Comparison of ENCODE assay signal across 15 cellular contexts in the genomic region with DNA sequence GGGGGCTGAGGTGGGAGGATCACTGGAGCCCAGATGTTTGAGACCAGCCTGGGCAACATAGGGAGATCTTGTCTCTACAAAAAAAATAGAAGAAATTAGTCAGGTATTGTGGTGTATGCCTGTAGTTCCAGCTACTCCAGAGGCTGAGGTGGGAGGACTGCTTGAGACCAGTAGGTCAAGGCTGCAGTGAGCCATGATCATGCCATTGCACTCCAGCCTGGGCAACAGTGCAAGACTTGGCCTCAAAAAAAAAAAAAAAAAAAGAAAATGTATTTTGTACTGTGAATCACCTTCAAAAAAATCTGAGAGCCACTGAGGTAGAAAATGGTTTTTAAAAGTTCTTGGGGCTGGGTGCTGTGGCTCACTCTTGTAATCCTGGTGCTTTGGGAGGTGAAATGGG. TPM values are rescaled to one million over a fixed set of nuclear protein-coding genes. Genes with fewer than 3 reads are reported as not detected.
DNase-seq lines count a peak whose midpoint lies in the region; ATAC-seq, FAIRE-seq and TF ChIP-seq lines count a peak whose summit lies in the region.
"Had no signal": no experiment of that assay in that cellular context is flagged by ENCODE, and none has a peak within 500 bp of the region (broad histone marks: within the 10 kb centered on the region; RNA-seq: fewer than 3 reads in every experiment).

No MANE protein-coding gene starts in this region.

- peaks cover 55% of the 10 kb centered on the region for H3K4me1 Mint-ChIP-seq in activated naive CD4-positive, alpha-beta T cell treated with anti-CD3 and anti-CD28 coated beads, Interleukin-2, amount 50 U/mL, for 24 hours
- H3K4me1 Mint-ChIP-seq in memory B cell, result peaks cover 34% of the 10 kb centered on the region

- H3K27me3 ChIP-seq in adrenal gland, result no peaks in the 10 kb centered on the region
- no peaks in the 10 kb centered on the region for H3K27me3 ChIP-seq in thyroid gland
- H3K27me3 ChIP-seq: BLaER1 had no signal

- TF ChIP-seq CTCF in adrenal gland (IDR thresholded peaks at IDR 0.05) (no peak), thyroid gland (IDR thresholded peaks at IDR 0.05) (no peak)

- TF ChIP-seq POLR2A in adrenal gland (IDR thresholded peaks at IDR 0.05), result no peak
- no peak for TF ChIP-seq POLR2A in thyroid gland (IDR thresholded peaks at IDR 0.05)
- no peak for TF ChIP-seq POLR2A in GM12892 (IDR thresholded peaks at IDR 0.05; ENCODE audit: low read depth, low read length)

- H3K27ac Mint-ChIP-seq in activated naive CD4-positive, alpha-beta T cell treated with anti-CD3 and anti-CD28 coated beads, Interleukin-2, amount 50 U/mL, for 24 hours, result peak overlapping the region; percentile 62
- peak overlapping the region; percentile 71 for H3K27ac Mint-ChIP-seq in memory B cell

- no peak overlapping the region for H3K4me3 ChIP-seq in adrenal gland
- H3K4me3 ChIP-seq in thyroid gland (replicated peaks in 1 of 3), result no peak overlapping the region
- H3K4me3 ChIP-seq: BLaER1 had no signal

- no peak for ATAC-seq in memory B cell (ENCODE audit: low read depth)
- no peak for ATAC-seq in GM19455 (IDR thresholded peaks at IDR 0.05; ENCODE audit: unreplicated experiment)

- H3K36me3 ChIP-seq in adrenal gland (replicated peaks in 1 of 2), result peaks cover 0 to 9% of the 10 kb centered on the region in 2 donors
- H3K36me3 ChIP-seq in thyroid gland, result no peaks in the 10 kb centered on the region

- H3K36me3 Mint-ChIP-seq in activated naive CD4-positive, alpha-beta T cell treated with anti-CD3 and anti-CD28 coated beads, Interleukin-2, amount 50 U/mL, for 24 hours, result peaks cover 18% of the 10 kb centered on the region
- peaks cover 14% of the 10 kb centered on the region for H3K36me3 Mint-ChIP-seq in memory B cell

- H3K9me3 ChIP-seq in adrenal gland (replicated peaks in 1 of 3), result no peaks in the 10 kb centered on the region
- H3K9me3 ChIP-seq in thyroid gland, result no peaks in the 10 kb centered on the region

- H3K9me3 Mint-ChIP-seq in activated naive CD4-positive, alpha-beta T cell treated with anti-CD3 and anti-CD28 coated beads, Interleukin-2, amount 50 U/mL, for 24 hours, result no peaks in the 10 kb centered on the region
- H3K9me3 Mint-ChIP-seq in memory B cell, result no peaks in the 10 kb centered on the region

- no peak for FAIRE-seq in GM12892 (lab: Jason Lieb, UNC)
- FAIRE-seq: GM12891 had no signal

- H3K27me3 Mint-ChIP-seq in activated naive CD4-positive, alpha-beta T cell treated with anti-CD3 and anti-CD28 coated beads, Interleukin-2, amount 50 U/mL, for 24 hours, result no peaks in the 10 kb centered on the region
- H3K27me3 Mint-ChIP-seq in memory B cell, result no peaks in the 10 kb centered on the region

- intact Hi-C loops in adrenal gland (cut with DNase I) (no loop called here), thyroid gland (cut with DNase I) (no loop called here)

- no peak overlapping the region for H3K4me3 Mint-ChIP-seq in activated naive CD4-positive, alpha-beta T cell treated with anti-CD3 and anti-CD28 coated beads, Interleukin-2, amount 50 U/mL, for 24 hours
- H3K4me3 Mint-ChIP-seq in memory B cell, result no peak overlapping the region

- H3K4me1 ChIP-seq in adrenal gland (replicated peaks in 1 of 2), result peaks cover 24 to 48% of the 10 kb centered on the region in 2 donors
- peaks cover 40 to 49% of the 10 kb centered on the region in 2 donors for H3K4me1 ChIP-seq in thyroid gland

- DNase-seq in activated naive CD4-positive, alpha-beta T cell treated with Interleukin-2 at 50 U/mL for 16 hours, result no peak
- DNase-seq in adrenal gland (peak in 6 of 7 donors; percentile 34 to 72 (median 60)), memory B cell (ENCODE audit: low spot score in 2 of 2) (no peak), thyroid gland (no peak), GM12892 (ENCODE audit: insufficient read length) (no peak), NCI-H526 (lab: John Stamatoyannopoulos, UW) (no peak)
- DNase-seq: 8988T, AML-193, DMS79, HCEC 1CT had no signal

- H3K27ac ChIP-seq in adrenal gland (no peak overlapping the region), thyroid gland (peak overlapping the region in 2 of 3 donors; percentile 65 to 89)
- H3K27ac ChIP-seq: BLaER1, HL-60 had no signal

RNA-seq across cellular contexts. Expression of gene SNX4, which starts 4.6 kb away (rescaled TPM):
- total RNA-seq in adrenal gland, result 10 to 100 TPM; 31.5 to 90.4 (median 51.3) TPM
- 10 to 100 TPM; 15.8 to 51.3 (median 19.1) TPM for polyA plus RNA-seq in adrenal gland
- 100 to 1,000 TPM; 112 to 195 (median 138) TPM for total RNA-seq in thyroid gland
- 69.1 TPM for polyA plus RNA-seq in GM12892 (2012; ENCODE audit: missing spikeins)

Comparison
In these comparisons a context has a peak if more than half of its experiments do, and no peak if none do; other contexts are left out.
1. DNase-seq: peak in adrenal gland (6 of 7); none in activated naive CD4-positive, alpha-beta T cell treated with Interleukin-2 at 50 U/mL for 16 hours (single experiment), memory B cell (0 of 2), thyroid gland (0 of 2), GM12892 (single experiment) and NCI-H526 (0 of 2).
2. H3K27ac ChIP-seq: peak in thyroid gland (2 of 3); none in adrenal gland (0 of 5).